17 cellular contexts compared by ENCODE assay signal in genomic region chr4:47598320-47598719, GRCh38.
DNase-seq lines count a peak whose midpoint lies in the region; ATAC-seq and TF ChIP-seq lines count a peak whose summit lies in the region.
"Had no signal": no experiment of that assay in that cellular context is flagged by ENCODE, and none has a peak within 500 bp of the region (broad histone marks: within the 10 kb centered on the region; RNA-seq: fewer than 3 reads in every experiment).

No MANE protein-coding gene starts in this region.

- TF ChIP-seq CTCF in mammary epithelial cell (conservative IDR thresholded peaks at IDR 0.05 in 1 of 2, IDR thresholded peaks at IDR 0.05 in 1 of 2; ENCODE audit: extremely low read depth in 1 of 2, insufficient read depth in 1 of 2, low read depth in 1 of 2, low read length in 2 of 2) = no peak
- TF ChIP-seq CTCF in foreskin keratinocyte (conservative IDR thresholded peaks at IDR 0.05) = no peak
- no peak for TF ChIP-seq CTCF in upper lobe of right lung (IDR thresholded peaks at IDR 0.05)

- H3K4me2 ChIP-seq in mammary epithelial cell (ENCODE audit: insufficient read depth, low read depth, low read length) = peak overlapping the region; percentile 39

- H3K4me3 ChIP-seq in mammary epithelial cell (replicated peaks in 1 of 3; ENCODE audit: insufficient read depth in 1 of 3, low read depth in 2 of 3, low read length in 3 of 3) (no peak overlapping the region), upper lobe of right lung (no peak overlapping the region)
- H3K4me3 ChIP-seq: GM23248 had no signal

- H3K9me3 ChIP-seq in mammary epithelial cell (replicated peaks; ENCODE audit: insufficient read depth, low read length) (no peaks in the 10 kb centered on the region), upper lobe of right lung (no peaks in the 10 kb centered on the region)
- H3K9me3 ChIP-seq: Caco-2 had no signal

- ATAC-seq in foreskin keratinocyte (peak; percentile 79), upper lobe of right lung (no peak), GM19397 (IDR thresholded peaks at IDR 0.05; ENCODE audit: unreplicated experiment) (no peak)

- H3K79me2 ChIP-seq in mammary epithelial cell (ENCODE audit: insufficient read depth, low read length) = no peaks in the 10 kb centered on the region

- H3K4me1 ChIP-seq in mammary epithelial cell (ENCODE audit: insufficient read depth, low read length) (peaks cover 16% of the 10 kb centered on the region), foreskin keratinocyte (peaks cover 12% of the 10 kb centered on the region), upper lobe of right lung (no peaks in the 10 kb centered on the region)
- H3K4me1 ChIP-seq: Caco-2 had no signal

- 0% methylated on average over 1 of the region's 1 CpG for WGBS in mammary epithelial cell (ENCODE audit: low coverage, missing lambda C conversion rate)

- dilution Hi-C loops in mammary epithelial cell (cut with HindIII; ENCODE audit: low sequenced_read_pairs) = no loop called here

- intact Hi-C loops in mammary epithelial cell (cut with micrococcal nuclease) = loop anchor here (10.0 kb wide), 1 partner anchor 336 kb away; no protein-coding TSS in a partner anchor
- intact Hi-C loops in upper lobe of right lung (cut with DNase I) = no loop called here

- in situ Hi-C loops in mammary epithelial cell (cut with MboI; ENCODE audit: low sequenced_read_pairs in 2 of 2) = no loop called here

- CTCF ChIA-PET in mammary epithelial cell (lab: Charles Lee; ENCODE audit: low non-redundant PET) = no interaction called here

- no peaks in the 10 kb centered on the region for H3K27me3 ChIP-seq in mammary epithelial cell (ENCODE audit: insufficient read depth, low read length)
- no peaks in the 10 kb centered on the region for H3K27me3 ChIP-seq in foreskin keratinocyte
- H3K27me3 ChIP-seq in upper lobe of right lung = no peaks in the 10 kb centered on the region

- BruUV-seq in mammary epithelial cell (replicated peaks; lab: Mats Ljungman, UMichigan) = no TSS peak

- H3K27ac ChIP-seq in mammary epithelial cell (ENCODE audit: insufficient read depth, low read depth, low read length) = no peak overlapping the region
- no peak overlapping the region for H3K27ac ChIP-seq in foreskin keratinocyte
- H3K27ac ChIP-seq in upper lobe of right lung = no peak overlapping the region
- H3K27ac ChIP-seq: GM23248 had no signal

- H3K36me3 ChIP-seq in mammary epithelial cell (ENCODE audit: insufficient read depth, low read length) (peaks cover under 1% of the 10 kb centered on the region), upper lobe of right lung (no peaks in the 10 kb centered on the region)

- DNase-seq in EH (ENCODE audit: low read depth) (peak; percentile 9), LHCN-M2 (ENCODE audit: low read depth) (peak; percentile 7), mammary epithelial cell (peak; percentile 58), foreskin keratinocyte (peak; percentile 51 to 77), kidney tubule cell (ENCODE audit: low spot score) (no peak), upper lobe of right lung (no peak)
- DNase-seq: ACHN; Caco-2; CD4-positive, CD25-positive, alpha-beta regulatory T cell; DMS53; GM23248; HCEC 1CT; NCI-H1436 treated with DMSO at 0.1 percent for 48 hours; NCI-H2029 treated with DMSO at 0.1 percent for 48 hours; NCI-H524; SIG-M5 had no signal

- H3K9ac ChIP-seq in mammary epithelial cell (ENCODE audit: insufficient read depth, low read length) = no peak overlapping the region
- H3K9ac ChIP-seq: GM23248 had no signal

- H4K20me1 ChIP-seq in mammary epithelial cell (ENCODE audit: insufficient read depth, low read length) = no peaks in the 10 kb centered on the region

- H2AFZ ChIP-seq in mammary epithelial cell (ENCODE audit: low read depth, low read length) = no peak overlapping the region
- H2AFZ ChIP-seq: GM23248 had no signal

Comparison
In these comparisons a context has a peak if more than half of its experiments do, and no peak if none do; other contexts are left out.
1. DNase-seq: peak in EH (single experiment), LHCN-M2 (single experiment), mammary epithelial cell (single experiment) and foreskin keratinocyte (2 of 2); none in kidney tubule cell (single experiment) and upper lobe of right lung (single experiment).